Comparison of ENCODE assay signal across 27 cellular contexts in the genomic region with DNA sequence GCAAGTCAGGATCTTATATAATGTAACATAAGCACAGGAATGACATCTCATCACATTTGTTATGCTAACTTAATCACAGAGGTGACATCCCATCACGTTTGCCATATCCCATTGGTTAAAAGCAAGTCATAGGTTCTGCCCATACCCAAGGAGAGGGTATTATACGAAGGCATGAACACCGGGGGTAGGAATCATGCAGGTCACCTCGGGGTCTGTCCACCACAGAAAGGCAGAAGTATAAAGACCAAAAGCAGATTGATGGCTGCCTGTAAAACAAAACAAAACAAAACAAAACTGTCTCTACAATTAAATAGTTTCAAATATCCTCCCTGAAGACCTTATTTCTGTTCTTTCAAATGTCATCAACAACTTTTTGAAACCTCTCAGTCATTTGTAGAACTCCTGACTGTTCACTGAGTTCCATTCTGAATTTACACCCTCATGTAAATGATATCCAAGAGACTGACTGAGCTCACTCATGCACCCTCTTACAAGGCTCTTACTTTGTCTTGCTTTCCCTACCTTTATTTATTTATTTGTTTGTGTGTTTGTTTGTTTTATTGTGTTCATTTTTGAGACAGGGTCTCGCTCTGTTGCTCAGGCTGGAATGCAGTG. TPM values are rescaled to one million over a fixed set of nuclear protein-coding genes. Genes with fewer than 3 reads are reported as not detected.
DNase-seq lines count a peak whose midpoint lies in the region; ATAC-seq, FAIRE-seq and TF ChIP-seq lines count a peak whose summit lies in the region.
"Had no signal": no experiment of that assay in that cellular context is flagged by ENCODE, and none has a peak within 500 bp of the region (broad histone marks: within the 10 kb centered on the region; RNA-seq: fewer than 3 reads in every experiment).

No MANE protein-coding gene starts in this region.

- FAIRE-seq in urothelium cell line (lab: Jason Lieb, UNC), result peak; percentile 50
- FAIRE-seq: colon, D721Med, endothelial cell of umbilical vein, G401.6, kidney had no signal

- no peaks in the 10 kb centered on the region for H3K4me1 ChIP-seq in right lobe of liver
- H3K4me1 ChIP-seq: foreskin keratinocyte, right atrium auricular region, transverse colon had no signal

- peak overlapping the region in 1 of 2 donors; percentile 16 for H3K4me3 Mint-ChIP-seq in activated T-cell treated with anti-CD3 and anti-CD28 coated beads, Interleukin-2, amount 50 U/mL, for 72 hours
- H3K4me3 Mint-ChIP-seq in activated T-cell treated with anti-CD3 and anti-CD28 coated beads, Interleukin-2, amount 50 U/mL, for 24 hours, result no peak overlapping the region
- H3K4me3 Mint-ChIP-seq: activated CD4-positive, alpha-beta memory T cell treated with anti-CD3 and anti-CD28 coated beads for 36 hours; T-helper 1 cell treated with Interleukin-12 subunit alpha and Interleukin-12 subunit beta and Interleukin-4 antibody, amounts not matched to agents 30 μg/mL and 1 μg/mL, for 36 hours had no signal

- POLR2A ChIA-PET in RWPE1 (lab: Yijun Ruan, JAX; ENCODE audit: low non-redundant PET), result no interaction called here

- 73% methylated on average over 5 of the region's 5 CpGs for WGBS in right lobe of liver (ENCODE audit: insufficient coverage, low coverage, low lambda C conversion rate, missing lambda C conversion rate)

- CTCF ChIA-PET in RWPE1 (lab: Yijun Ruan, JAX), result interaction anchor here (0.6 kb wide), 1 partner anchor 129 kb away, joined by 4 read pairs; no protein-coding TSS in a partner anchor

- TF ChIP-seq CTCF in right lobe of liver (IDR thresholded peaks at IDR 0.05) (no peak), RWPE1 (conservative IDR thresholded peaks at IDR 0.05; ENCODE audit: low read depth) (no peak)

- H3K9me3 ChIP-seq in right lobe of liver, result no peaks in the 10 kb centered on the region
- H3K9me3 ChIP-seq: right atrium auricular region, transverse colon had no signal

- H3K27ac ChIP-seq in right lobe of liver (no peak overlapping the region), RWPE1 (no peak overlapping the region)
- H3K27ac ChIP-seq: foreskin keratinocyte, GM23248, right atrium auricular region, transverse colon, WERI-Rb-1 had no signal

- peak overlapping the region; percentile 68 for H3K27ac Mint-ChIP-seq in activated T-cell treated with anti-CD3 and anti-CD28 coated beads, Interleukin-2, amount 50 U/mL, for 72 hours
- no peak overlapping the region for H3K27ac Mint-ChIP-seq in activated T-cell treated with anti-CD3 and anti-CD28 coated beads, Interleukin-2, amount 50 U/mL, for 24 hours
- H3K27ac Mint-ChIP-seq: activated CD4-positive, alpha-beta memory T cell treated with anti-CD3 and anti-CD28 coated beads for 36 hours; T-helper 1 cell treated with Interleukin-12 subunit alpha and Interleukin-12 subunit beta and Interleukin-4 antibody, amounts not matched to agents 30 μg/mL and 1 μg/mL, for 36 hours had no signal

- H3K36me3 ChIP-seq in right lobe of liver, result no peaks in the 10 kb centered on the region
- H3K36me3 ChIP-seq: right atrium auricular region, transverse colon, WERI-Rb-1 had no signal

- intact Hi-C loops in right lobe of liver (cut with DNase I), result no loop called here

- peaks cover 6% of the 10 kb centered on the region for H3K27me3 Mint-ChIP-seq in activated T-cell treated with anti-CD3 and anti-CD28 coated beads, Interleukin-2, amount 50 U/mL, for 72 hours (ENCODE audit: low read depth)
- peaks cover 8% of the 10 kb centered on the region for H3K27me3 Mint-ChIP-seq in activated T-cell treated with anti-CD3 and anti-CD28 coated beads, Interleukin-2, amount 50 U/mL, for 24 hours

- no peak overlapping the region for H3K4me3 ChIP-seq in right lobe of liver
- H3K4me3 ChIP-seq: GM23248, right atrium auricular region, transverse colon had no signal

- DNase-seq in activated T-cell treated with anti-CD3 and anti-CD28 coated beads, Interleukin-2, amount 50 U/mL, for 72 hours, result no peak
- no peak for DNase-seq in activated T-cell treated with anti-CD3 and anti-CD28 coated beads, Interleukin-2, amount 50 U/mL, for 24 hours
- DNase-seq in urothelium cell line (ENCODE audit: low spot score) (no peak), right lobe of liver (no peak), activated gamma-delta T cell treated with Interleukin-2 at 50 U/mL for 16 hours (no peak), RWPE1 (ENCODE audit: low spot score) (no peak)
- DNase-seq: activated CD4-positive, alpha-beta memory T cell treated with anti-CD3 and anti-CD28 coated beads for 36 hours; activated naive CD4-positive, alpha-beta T cell treated with anti-CD3 and anti-CD28 coated beads, Interleukin-2, amount 50 U/mL, for 16 hours; foreskin keratinocyte; GM23248; KBM-7; kidney; NCI-H1092; NCI-H510A treated with DMSO at 0.1 percent for 48 hours; SHP77; stimulated activated CD4-positive, alpha-beta T cell treated with anti-CD3 and anti-CD28 coated beads, Interleukin-15, amount 100 ng/mL, for 24 hours; stimulated activated naive CD4-positive, alpha-beta T cell treated with Interleukin-2 at 50 U/mL for 16 hours; transverse colon; WERI-Rb-1 had no signal

- no peaks in the 10 kb centered on the region for H3K36me3 Mint-ChIP-seq in activated T-cell treated with anti-CD3 and anti-CD28 coated beads, Interleukin-2, amount 50 U/mL, for 72 hours (ENCODE audit: insufficient read depth in 2 of 2)
- H3K36me3 Mint-ChIP-seq in activated T-cell treated with anti-CD3 and anti-CD28 coated beads, Interleukin-2, amount 50 U/mL, for 24 hours (ENCODE audit: low read depth), result no peaks in the 10 kb centered on the region
- H3K36me3 Mint-ChIP-seq: activated CD4-positive, alpha-beta memory T cell treated with anti-CD3 and anti-CD28 coated beads for 36 hours had no signal

- H3K4me1 Mint-ChIP-seq in activated T-cell treated with anti-CD3 and anti-CD28 coated beads, Interleukin-2, amount 50 U/mL, for 72 hours (ENCODE audit: low read depth), result no peaks in the 10 kb centered on the region
- H3K4me1 Mint-ChIP-seq in activated T-cell treated with anti-CD3 and anti-CD28 coated beads, Interleukin-2, amount 50 U/mL, for 24 hours (ENCODE audit: low read depth), result peaks cover 4% of the 10 kb centered on the region

- ATAC-seq in activated T-cell treated with anti-CD3 and anti-CD28 coated beads, Interleukin-2, amount 50 U/mL, for 72 hours (replicated peaks in 1 of 2), result peak; percentile 55 to 81
- peak; percentile 60 for ATAC-seq in HG02588 (IDR thresholded peaks at IDR 0.05; ENCODE audit: unreplicated experiment)
- ATAC-seq in HG03354 (IDR thresholded peaks at IDR 0.05; ENCODE audit: poor library complexity, severe bottlenecking, unreplicated experiment), result peak; percentile 54
- no peak for ATAC-seq in right lobe of liver
- ATAC-seq: foreskin keratinocyte had no signal

- TF ChIP-seq POLR2A in right lobe of liver (IDR thresholded peaks at IDR 0.05), result no peak

- H3K9me3 Mint-ChIP-seq in activated T-cell treated with anti-CD3 and anti-CD28 coated beads, Interleukin-2, amount 50 U/mL, for 72 hours, result peaks cover 2% of the 10 kb centered on the region in 2 donors
- H3K9me3 Mint-ChIP-seq in activated T-cell treated with anti-CD3 and anti-CD28 coated beads, Interleukin-2, amount 50 U/mL, for 24 hours, result no peaks in the 10 kb centered on the region
- H3K9me3 Mint-ChIP-seq: T-helper 1 cell treated with Interleukin-12 subunit alpha and Interleukin-12 subunit beta and Interleukin-4 antibody, amounts not matched to agents 30 μg/mL and 1 μg/mL, for 36 hours had no signal

- no peaks in the 10 kb centered on the region for H3K27me3 ChIP-seq in right lobe of liver
- H3K27me3 ChIP-seq: right atrium auricular region, transverse colon had no signal

RNA-seq across cellular contexts. Expression of a gene that starts 22.7 kb away (rescaled TPM):
- total RNA-seq in activated T-cell treated with anti-CD3 and anti-CD28 coated beads, Interleukin-2, amount 50 U/mL, for 72 hours, result 10 to 100 TPM; 36.1 to 41.0 TPM
- 10 to 100 TPM; 12.0 to 20.7 (median 14.7) TPM for total RNA-seq in right lobe of liver

RNA-seq across cellular contexts. Expression of a gene that starts 47.4 kb away (rescaled TPM):
- 10 to 100 TPM; 31.1 to 32.0 TPM for total RNA-seq in activated T-cell treated with anti-CD3 and anti-CD28 coated beads, Interleukin-2, amount 50 U/mL, for 72 hours
- 10 to 100 TPM; 12.2 to 24.6 (median 20.3) TPM for total RNA-seq in right lobe of liver

RNA-seq across cellular contexts. Expression of a gene that starts 49.2 kb away (rescaled TPM):
- total RNA-seq in activated T-cell treated with anti-CD3 and anti-CD28 coated beads, Interleukin-2, amount 50 U/mL, for 72 hours, result under 1 TPM; 0.46 to 0.89 TPM
- total RNA-seq in right lobe of liver, result 1 to 10 TPM; 1.4 to 2.3 (median 1.7) TPM

Comparison
In these comparisons a context has a peak if more than half of its experiments do, and no peak if none do; other contexts are left out.
1. ATAC-seq: peak in activated T-cell treated with anti-CD3 and anti-CD28 coated beads, Interleukin-2, amount 50 U/mL, for 72 hours (2 of 2), HG02588 (single experiment) and HG03354 (single experiment); none in right lobe of liver (0 of 4).